In genomic region chr17:75590314-75590761, GRCh38 we compare ENCODE assay signal across 16 cellular contexts. TPM values are rescaled to one million over a fixed set of nuclear protein-coding genes. Genes with fewer than 3 reads are reported as not detected.
DNase-seq lines count a peak whose midpoint lies in the region; ATAC-seq, FAIRE-seq and TF ChIP-seq lines count a peak whose summit lies in the region.
"Had no signal": no experiment of that assay in that cellular context is flagged by ENCODE, and none has a peak within 500 bp of the region (broad histone marks: within the 10 kb centered on the region; RNA-seq: fewer than 3 reads in every experiment).

No MANE protein-coding gene starts in this region.

- no peak for FAIRE-seq in astrocyte (lab: Jason Lieb, UNC)
- FAIRE-seq: K562 had no signal

- H3K27ac ChIP-seq in GM23338 (ENCODE audit: low read depth) (no peak overlapping the region), astrocyte (ENCODE audit: low read depth, low read length) (no peak overlapping the region), PC-9 (no peak overlapping the region)
- H3K27ac ChIP-seq: right lobe of liver had no signal

- H3K36me3 ChIP-seq in GM23338 (ENCODE audit: insufficient read depth) (no peaks in the 10 kb centered on the region), astrocyte (ENCODE audit: insufficient read depth, low read length) (no peaks in the 10 kb centered on the region), PC-9 (ENCODE audit: low read depth) (no peaks in the 10 kb centered on the region)
- H3K36me3 ChIP-seq: right lobe of liver had no signal

- H3K4me1 ChIP-seq in GM23338 (ENCODE audit: insufficient read depth), result peaks cover 6% of the 10 kb centered on the region
- H3K4me1 ChIP-seq in astrocyte (ENCODE audit: insufficient read depth, low read length), result no peaks in the 10 kb centered on the region
- H3K4me1 ChIP-seq in PC-9 (replicated peaks; ENCODE audit: insufficient read depth), result no peaks in the 10 kb centered on the region

- DNase-seq in DMS53 (lab: John Stamatoyannopoulos, UW), result peak; percentile 36
- DNase-seq in DMS53 treated with DMSO at 0.1 percent for 48 hours (lab: John Stamatoyannopoulos, UW; ENCODE audit: unreplicated experiment), result no peak
- DNase-seq in GM23338 (ENCODE audit: low spot score), result no peak
- DNase-seq in astrocyte (ENCODE audit: low read depth), result no peak
- no peak for DNase-seq in nephron progenitor cell
- DNase-seq in PC-9, result no peak
- DNase-seq in effector CD8-positive, alpha-beta T cell (lab: John Stamatoyannopoulos, UW), result no peak
- DNase-seq: activated CD4-positive, alpha-beta T cell treated with anti-CD3 and anti-CD28 coated beads, Interleukin-2, amount 50 U/mL, for 1 hour; NCI-H146; NCI-H446 treated with DMSO at 0.1 percent for 48 hours; stimulated activated CD4-positive, alpha-beta T cell treated with anti-CD3 and anti-CD28 coated beads, Interleukin-4, amount 100 ng/mL, for 24 hours; stimulated activated naive B cell treated with anti-CD40 and anti-IgM and Interleukin-4, amounts not matched to agents 10 μg/mL and 1 μg/mL and 100 μg/mL, for 72 hours; T-helper 1 cell had no signal

- H3K27me3 ChIP-seq in GM23338 (ENCODE audit: insufficient read depth), result peaks cover 11% of the 10 kb centered on the region
- H3K27me3 ChIP-seq in astrocyte (ENCODE audit: insufficient read depth, low read length), result peaks cover 14% of the 10 kb centered on the region
- H3K27me3 ChIP-seq in PC-9 (ENCODE audit: insufficient read depth, low read depth), result no peaks in the 10 kb centered on the region
- H3K27me3 ChIP-seq: right lobe of liver had no signal

- H3K9ac ChIP-seq in astrocyte (ENCODE audit: low read length), result no peak overlapping the region

- TF ChIP-seq CTCF in GM23338 (conservative IDR thresholded peaks at IDR 0.05; ENCODE audit: low read depth in 2 of 2) (no peak), astrocyte (IDR thresholded peaks at IDR 0.05; ENCODE audit: insufficient read depth, low read depth, low read length) (no peak), nephron progenitor cell (IDR thresholded peaks at IDR 0.05) (no peak), PC-9 (conservative IDR thresholded peaks at IDR 0.05) (no peak)

- H3F3A ChIP-seq in GM23338 (replicated peaks; ENCODE audit: low read depth) (no peaks in the 10 kb centered on the region), PC-9 (ENCODE audit: insufficient read depth, low read depth) (peaks cover 11% of the 10 kb centered on the region; the same call in 1 of the 2 replicates)

- H3K4me2 ChIP-seq in GM23338, result peak overlapping the region; percentile 77
- H3K4me2 ChIP-seq in astrocyte (ENCODE audit: low read length), result no peak overlapping the region
- no peak overlapping the region for H3K4me2 ChIP-seq in PC-9

- peaks cover 27% of the 10 kb centered on the region for H3K27me3 Mint-ChIP-seq in GM23338 (ENCODE audit: insufficient read depth, low read depth, poor library complexity)
- H3K27me3 Mint-ChIP-seq in astrocyte (ENCODE audit: low read depth, unreplicated experiment), result peaks cover 17% of the 10 kb centered on the region
- H3K27me3 Mint-ChIP-seq in nephron progenitor cell (ENCODE audit: low read depth, poor library complexity), result peaks cover 30% of the 10 kb centered on the region
- H3K27me3 Mint-ChIP-seq: stimulated activated naive B cell treated with anti-CD40 and anti-IgM and Interleukin-4, amounts not matched to agents 10 μg/mL and 1 μg/mL and 100 μg/mL, for 72 hours had no signal

- H3K4me1 Mint-ChIP-seq in GM23338 (no peaks in the 10 kb centered on the region), astrocyte (ENCODE audit: low read depth, unreplicated experiment) (no peaks in the 10 kb centered on the region), nephron progenitor cell (peaks cover 12% of the 10 kb centered on the region)

- CTCF ChIA-PET in PC-9 (lab: Charles Lee), result interaction anchor here (0.5 to 1.4 kb wide), 2 partner anchors 11 kb away, joined by 8 to 10 read pairs; no protein-coding TSS in a partner anchor

- intact Hi-C loops in PC-9 (cut with micrococcal nuclease; ENCODE audit: unreplicated experiment), result no loop called here

- no peak overlapping the region for H3K27ac Mint-ChIP-seq in GM23338
- H3K27ac Mint-ChIP-seq in astrocyte (ENCODE audit: unreplicated experiment), result no peak overlapping the region
- no peak overlapping the region for H3K27ac Mint-ChIP-seq in nephron progenitor cell

- BruUV-seq in PC-9 (replicated peaks; lab: Mats Ljungman, UMichigan), result no TSS peak

- H4K20me1 ChIP-seq in GM23338 (replicated peaks; ENCODE audit: insufficient read depth) (no peaks in the 10 kb centered on the region), astrocyte (ENCODE audit: insufficient read depth, low read length) (no peaks in the 10 kb centered on the region), PC-9 (ENCODE audit: insufficient read depth) (no peaks in the 10 kb centered on the region)

- no peak overlapping the region for H2AFZ ChIP-seq in GM23338
- H2AFZ ChIP-seq in astrocyte (ENCODE audit: low read depth, low read length), result no peak overlapping the region
- H2AFZ ChIP-seq in PC-9, result no peak overlapping the region

- H3K9me3 ChIP-seq in astrocyte (ENCODE audit: insufficient read depth, low read depth, low read length) (no peaks in the 10 kb centered on the region), PC-9 (ENCODE audit: insufficient read depth, low read depth) (no peaks in the 10 kb centered on the region)
- H3K9me3 ChIP-seq: right lobe of liver had no signal

- H3K4me3 ChIP-seq in GM23338, result peak overlapping the region; percentile 56; the same call in 1 of the 2 replicates
- H3K4me3 ChIP-seq in astrocyte (ENCODE audit: insufficient read depth, low read depth, low read length), result no peak overlapping the region
- no peak overlapping the region for H3K4me3 ChIP-seq in PC-9

- H3K36me3 Mint-ChIP-seq in GM23338 (ENCODE audit: low read depth) (no peaks in the 10 kb centered on the region; the same call in 2 of the 3 replicates), astrocyte (ENCODE audit: low read depth, unreplicated experiment) (peaks cover 2% of the 10 kb centered on the region), nephron progenitor cell (ENCODE audit: low read depth) (no peaks in the 10 kb centered on the region)

- H3K9me3 Mint-ChIP-seq in GM23338 (peaks cover 8% of the 10 kb centered on the region), astrocyte (ENCODE audit: unreplicated experiment) (peaks cover 11% of the 10 kb centered on the region), nephron progenitor cell (peaks cover 14% of the 10 kb centered on the region)
- H3K9me3 Mint-ChIP-seq: stimulated activated naive B cell treated with anti-CD40 and anti-IgM and Interleukin-4, amounts not matched to agents 10 μg/mL and 1 μg/mL and 100 μg/mL, for 72 hours had no signal

- H3K79me2 ChIP-seq in GM23338 (replicated peaks; ENCODE audit: insufficient read depth), result no peaks in the 10 kb centered on the region
- no peaks in the 10 kb centered on the region for H3K79me2 ChIP-seq in astrocyte (ENCODE audit: insufficient read depth, low read length)
- H3K79me2 ChIP-seq in PC-9 (ENCODE audit: low read depth), result no peaks in the 10 kb centered on the region

- ATAC-seq in GM23338 (no peak), HG02938 (IDR thresholded peaks at IDR 0.05; ENCODE audit: unreplicated experiment) (no peak)
- ATAC-seq: K562; stimulated activated naive B cell treated with anti-CD40 and anti-IgM and Interleukin-4, amounts not matched to agents 10 μg/mL and 1 μg/mL and 100 μg/mL, for 72 hours had no signal

- H3K4me3 Mint-ChIP-seq in GM23338 (0 out of 3 replicates have a peak overlapping the region, but pooled peaks have one; percentile 14), astrocyte (ENCODE audit: unreplicated experiment) (peak overlapping the region; percentile 27), nephron progenitor cell (peak overlapping the region; percentile 30)

- POLR2A ChIA-PET in PC-9 (lab: Charles Lee; ENCODE audit: unreplicated experiment), result interaction anchor here (0.7 kb wide), 1 partner anchor 9 kb away, joined by 3 read pairs; no protein-coding TSS in a partner anchor

- H3K9me2 ChIP-seq in GM23338 (ENCODE audit: insufficient read depth) (no peaks in the 10 kb centered on the region), PC-9 (ENCODE audit: insufficient read depth) (no peaks in the 10 kb centered on the region)

TF ChIP-seq in GM23338, 12 proteins besides CTCF, POLR2A, EP300 and RAD21:
- no peak for TF ChIP-seq NANOG (IDR thresholded peaks at IDR 0.05; ENCODE audit: borderline replicate concordance)
- no peak for TF ChIP-seq EZH2 (IDR thresholded peaks at IDR 0.05; ENCODE audit: low read depth, unreplicated experiment)
- TF ChIP-seq EZH2phosphoT487 (IDR thresholded peaks at IDR 0.05; ENCODE audit: unreplicated experiment), result no peak

RNA-seq across cellular contexts. Expression of gene MYO15B, which starts 2.7 kb away (rescaled TPM):
- total RNA-seq in GM23338 (2014; rRNA removed; shearing (Covaris generic)), result 7.2 and 12.4 TPM in 2 replicates
- 3.8 and 6.6 TPM in 2 replicates for polyA plus RNA-seq in GM23338 (2016; fragmentation: Nextera tagmentation; extraction: Ambion mirVana)
- total RNA-seq in astrocyte (3.5 and 6.2 TPM in 2 replicates), PC-9 (2021) (53.5 and 79.7 TPM in 2 replicates)

RNA-seq across cellular contexts. Expression of gene SMIM5, which starts 42.9 kb away (rescaled TPM):
- total RNA-seq in GM23338 (2014; rRNA removed; shearing (Covaris generic)), result not detected in 2 replicates
- polyA plus RNA-seq in GM23338 (2016; fragmentation: Nextera tagmentation; extraction: Ambion mirVana), result 0.16 TPM in 1 of 2 replicates, not detected in the other
- 0.07 TPM in 1 of 2 replicates, not detected in the other for total RNA-seq in astrocyte
- total RNA-seq in PC-9 (2021), result 0.31 and 0.40 TPM in 2 replicates
- total RNA-seq: K562 had no signal
